Comparison of ENCODE assay signal across 18 cellular contexts in the genomic region with DNA sequence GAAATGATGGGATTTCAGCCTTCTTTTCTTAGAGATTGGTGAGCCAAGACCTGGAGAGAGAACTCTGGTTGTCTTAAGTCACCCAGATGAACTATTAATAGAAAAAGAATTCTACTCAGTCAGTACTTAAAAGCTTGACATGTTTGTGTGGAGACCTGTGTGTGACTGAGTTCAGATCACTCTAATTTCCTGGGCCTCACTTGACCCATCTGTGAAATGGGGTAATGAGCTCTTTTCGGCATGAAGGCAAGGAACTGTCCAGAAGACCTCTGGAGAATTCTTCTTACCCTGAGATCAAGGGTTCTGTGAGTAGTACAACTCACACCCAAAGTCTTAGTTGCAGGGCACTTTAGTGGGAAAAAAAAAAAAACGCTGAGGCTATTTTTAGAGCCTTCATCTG.
DNase-seq lines count a peak whose midpoint lies in the region; ATAC-seq and TF ChIP-seq lines count a peak whose summit lies in the region.
"Had no signal": no experiment of that assay in that cellular context is flagged by ENCODE, and none has a peak within 500 bp of the region (broad histone marks: within the 10 kb centered on the region; RNA-seq: fewer than 3 reads in every experiment).

No MANE protein-coding gene starts in this region.

- H3K9me3 ChIP-seq in DOHH2 (ENCODE audit: control insufficient read depth, insufficient read depth, low read length): no peaks in the 10 kb centered on the region
- H3K9me3 ChIP-seq in SU-DHL-6 (ENCODE audit: insufficient read depth, low read length): no peaks in the 10 kb centered on the region
- no peaks in the 10 kb centered on the region for H3K9me3 ChIP-seq in esophagus squamous epithelium
- H3K9me3 ChIP-seq in stomach smooth muscle (ENCODE audit: control insufficient read depth in 2 of 2, low read length in 2 of 2): no peaks in the 10 kb centered on the region
- no peaks in the 10 kb centered on the region for H3K9me3 ChIP-seq in upper lobe of left lung
- H3K9me3 ChIP-seq: HAP-1 had no signal

- H3K79me2 ChIP-seq in DOHH2 (ENCODE audit: control insufficient read depth, low read length) (peaks cover 66% of the 10 kb centered on the region), SU-DHL-6 (ENCODE audit: insufficient read depth, low read length) (peaks cover 5% of the 10 kb centered on the region; the same call in 1 of the 2 replicates)

- H3K9me2 ChIP-seq in DOHH2 (replicated peaks; ENCODE audit: control insufficient read depth, low read length) (no peaks in the 10 kb centered on the region), SU-DHL-6 (replicated peaks; ENCODE audit: insufficient read depth, low read length) (no peaks in the 10 kb centered on the region)

- H3K4me1 ChIP-seq in DOHH2 (ENCODE audit: control insufficient read depth, low read length) (peaks cover 83% of the 10 kb centered on the region), esophagus squamous epithelium (peaks cover 0 to 33% (median 8%) of the 10 kb centered on the region in 3 donors), stomach smooth muscle (ENCODE audit: control insufficient read depth, insufficient read depth, low read length) (peaks cover 28% of the 10 kb centered on the region), upper lobe of left lung (no peaks in the 10 kb centered on the region)
- H3K4me1 ChIP-seq: HAP-1 had no signal

- no peak for TF ChIP-seq CTCF in DOHH2 (IDR thresholded peaks at IDR 0.05; ENCODE audit: low read depth, low read length, poor library complexity, severe bottlenecking)
- no peak for TF ChIP-seq CTCF in SU-DHL-6 (IDR thresholded peaks at IDR 0.05; ENCODE audit: insufficient read depth, low read length, poor library complexity, severe bottlenecking)
- TF ChIP-seq CTCF in esophagus squamous epithelium (IDR thresholded peaks at IDR 0.05): no peak
- TF ChIP-seq CTCF in upper lobe of left lung (IDR thresholded peaks at IDR 0.05): no peak

- WGBS in esophagus squamous epithelium, 2 donors: 73 to 86% methylated on average over 2 of the region's 2 CpGs
- WGBS in upper lobe of left lung, 2 donors: 90 to 93% methylated on average over 2 of the region's 2 CpGs

- TF ChIP-seq POLR2A in esophagus squamous epithelium (IDR thresholded peaks at IDR 0.05): no peak
- no peak for TF ChIP-seq POLR2A in upper lobe of left lung (IDR thresholded peaks at IDR 0.05)

- H2AFZ ChIP-seq in SU-DHL-6 (ENCODE audit: low read depth, low read length, severe bottlenecking): no peak overlapping the region
- H2AFZ ChIP-seq: GM23248 had no signal

- peak overlapping the region; percentile 98 for H3K27ac ChIP-seq in DOHH2 (ENCODE audit: low read depth, low read length)
- H3K27ac ChIP-seq in SU-DHL-6 (ENCODE audit: low read depth, low read length): no peak overlapping the region
- H3K27ac ChIP-seq in esophagus squamous epithelium: peak overlapping the region in 3 of 4 donors; percentile 27 to 65 (median 45)
- peak overlapping the region; percentile 31 for H3K27ac ChIP-seq in stomach smooth muscle (ENCODE audit: low read length)
- H3K27ac ChIP-seq in upper lobe of left lung: no peak overlapping the region
- H3K27ac ChIP-seq: GM23248 had no signal

- H4K20me1 ChIP-seq in DOHH2 (ENCODE audit: control insufficient read depth, insufficient read depth, low read depth, low read length) (no peaks in the 10 kb centered on the region), SU-DHL-6 (ENCODE audit: low read depth, low read length) (no peaks in the 10 kb centered on the region)

- H3K9ac ChIP-seq in SU-DHL-6 (ENCODE audit: low read length) (peak overlapping the region; percentile 68; the same call in 1 of the 2 replicates), stomach smooth muscle (ENCODE audit: low read length in 2 of 2) (no peak overlapping the region)
- H3K9ac ChIP-seq: GM23248 had no signal

- H3K36me3 ChIP-seq in DOHH2 (ENCODE audit: control insufficient read depth, low read length) (peaks cover 34% of the 10 kb centered on the region), SU-DHL-6 (ENCODE audit: low read length) (no peaks in the 10 kb centered on the region), esophagus squamous epithelium (peaks cover 0 to 6% (median 0%) of the 10 kb centered on the region in 3 donors), stomach smooth muscle (ENCODE audit: control insufficient read depth in 2 of 2, insufficient read depth in 2 of 2, low read length in 2 of 2) (peaks cover 0 to 8% of the 10 kb centered on the region in 2 donors), upper lobe of left lung (no peaks in the 10 kb centered on the region)
- H3K36me3 ChIP-seq: HAP-1 had no signal

- no peak for ATAC-seq in upper lobe of left lung (ENCODE audit: low FRiP score in 2 of 2)
- ATAC-seq in HG03139 (IDR thresholded peaks at IDR 0.05; ENCODE audit: unreplicated experiment): no peak
- ATAC-seq: GM12878, Right ventricle myocardium inferior had no signal

- H3K4me2 ChIP-seq in DOHH2 (ENCODE audit: low read length) (peak overlapping the region; percentile 92), SU-DHL-6 (ENCODE audit: low read depth, low read length, poor library complexity, severe bottlenecking) (peak overlapping the region; percentile 85)

- H3K27me3 ChIP-seq in DOHH2 (ENCODE audit: control insufficient read depth, low read length): no peaks in the 10 kb centered on the region
- H3K27me3 ChIP-seq in SU-DHL-6 (ENCODE audit: low read length): no peaks in the 10 kb centered on the region
- no peaks in the 10 kb centered on the region for H3K27me3 ChIP-seq in esophagus squamous epithelium
- H3K27me3 ChIP-seq in stomach smooth muscle (ENCODE audit: control insufficient read depth in 1 of 2, insufficient read depth in 2 of 2, low read length in 2 of 2): no peaks in the 10 kb centered on the region
- no peaks in the 10 kb centered on the region for H3K27me3 ChIP-seq in upper lobe of left lung

- H3F3A ChIP-seq in DOHH2 (ENCODE audit: control insufficient read depth, insufficient read depth) (peaks cover 43% of the 10 kb centered on the region), SU-DHL-6 (ENCODE audit: insufficient read depth) (peaks cover 50% of the 10 kb centered on the region)

- DNase-seq in esophagus squamous epithelium (lab: John Stamatoyannopoulos, UW) (no peak), upper lobe of left lung (no peak)
- no peak for DNase-seq in stimulated activated CD4-positive, alpha-beta T cell treated with anti-CD3 and anti-CD28 coated beads, Interleukin-2, amount 100 ng/mL, for 48 hours
- DNase-seq: CD4-positive, CD25-positive, alpha-beta regulatory T cell; GM23248; IMR-90; NCI-H1694; NCI-H2081; NCI-H2171; NCI-H524 treated with DMSO at 0.1 percent for 48 hours; NCI-H82 had no signal

- no peak for TF ChIP-seq EP300 in upper lobe of left lung (IDR thresholded peaks at IDR 0.05)

- intact Hi-C loops in esophagus squamous epithelium (cut with DNase I): no loop called here

- H3K4me3 ChIP-seq in DOHH2 (ENCODE audit: low read length): peak overlapping the region; percentile 66
- no peak overlapping the region for H3K4me3 ChIP-seq in SU-DHL-6 (ENCODE audit: insufficient read depth, low read length, poor library complexity, severe bottlenecking)
- no peak overlapping the region for H3K4me3 ChIP-seq in esophagus squamous epithelium
- no peak overlapping the region for H3K4me3 ChIP-seq in stomach smooth muscle (ENCODE audit: low read length in 2 of 2)
- H3K4me3 ChIP-seq in upper lobe of left lung: no peak overlapping the region
- H3K4me3 ChIP-seq: GM12878, GM23248, HAP-1 had no signal

Comparison
In these comparisons a context has a peak if more than half of its experiments do, and no peak if none do; other contexts are left out.
1. H3K27ac ChIP-seq: peak in DOHH2 (single experiment), esophagus squamous epithelium (3 of 4) and stomach smooth muscle (single experiment); none in SU-DHL-6 (single experiment) and upper lobe of left lung (0 of 4).